Comparison of ENCODE assay signal across 18 cellular contexts in the genomic region with DNA sequence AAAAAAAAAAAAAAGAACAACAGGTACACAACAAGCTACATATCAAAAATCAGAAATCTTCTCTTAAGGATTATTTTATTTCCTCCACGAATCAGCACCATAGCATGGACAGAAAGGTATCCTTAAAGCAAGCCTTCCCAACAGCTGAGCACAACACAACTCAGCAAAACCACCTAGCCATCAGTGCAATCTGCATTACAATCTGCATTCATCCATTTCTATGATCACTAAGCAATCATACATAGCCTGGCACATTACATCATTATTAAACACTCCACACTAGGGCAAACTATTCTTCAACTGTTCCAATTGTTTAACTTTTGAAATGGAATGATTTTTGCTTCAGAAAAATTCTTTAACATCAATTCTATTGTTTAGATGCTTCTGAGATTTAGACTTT.
"Had no signal": no experiment of that assay in that cellular context is flagged by ENCODE, and none has a peak within 500 bp of the region (broad histone marks: within the 10 kb centered on the region; RNA-seq: fewer than 3 reads in every experiment).

No MANE protein-coding gene starts in this region.

- H3K9me3 ChIP-seq: breast epithelium, lower lobe of right lung, prostate gland, spleen had no signal

- H3K27ac ChIP-seq: dorsolateral prefrontal cortex, lower lobe of right lung, prostate gland, spleen had no signal

- H3K36me3 ChIP-seq: breast epithelium, lower lobe of right lung, prostate gland, spleen had no signal

- H3K27me3 Mint-ChIP-seq: activated B cell treated with CpG ODN at 0.5 μM for 24 hours; activated CD4-positive, alpha-beta T cell treated with anti-CD3 and anti-CD28 coated beads for 36 hours; activated naive CD8-positive, alpha-beta T cell treated with anti-CD3 and anti-CD28 coated beads for 36 hours; central memory CD8-positive, alpha-beta T cell; effector memory CD8-positive, alpha-beta T cell had no signal

- H3K9me3 Mint-ChIP-seq: activated B cell treated with CpG ODN at 0.5 μM for 24 hours; activated naive CD8-positive, alpha-beta T cell treated with anti-CD3 and anti-CD28 coated beads for 36 hours; central memory CD8-positive, alpha-beta T cell; effector memory CD8-positive, alpha-beta T cell; natural killer cell had no signal

- DNase-seq: activated B cell treated with CpG ODN at 0.5 μM for 24 hours; activated CD4-positive, alpha-beta T cell treated with anti-CD3 and anti-CD28 coated beads for 36 hours; activated CD4-positive, alpha-beta T cell treated with anti-CD3 and anti-CD28 coated beads, Interleukin-2, amount 50 U/mL, for 4 hours; activated naive CD4-positive, alpha-beta T cell treated with Interleukin-2 at 50 U/mL for 16 hours; activated naive CD8-positive, alpha-beta T cell treated with anti-CD3 and anti-CD28 coated beads for 36 hours; activated T-cell treated with anti-CD3 and anti-CD28 coated beads, Interleukin-2, amount 50 U/mL, for 48 hours; dorsolateral prefrontal cortex; effector memory CD8-positive, alpha-beta T cell; kidney; lower lobe of right lung; natural killer cell; spleen; stimulated activated CD4-positive, alpha-beta T cell treated with anti-CD3 and anti-CD28 coated beads, Interleukin-4, amount 100 ng/mL, for 1 hour; stimulated activated naive CD4-positive, alpha-beta T cell treated with Interleukin-2 at 50 U/mL for 16 hours; T-helper 9 cell had no signal

- H3K4me3 ChIP-seq: breast epithelium, dorsolateral prefrontal cortex, lower lobe of right lung, prostate gland, spleen had no signal

- ATAC-seq: activated CD4-positive, alpha-beta T cell treated with anti-CD3 and anti-CD28 coated beads for 36 hours; effector memory CD8-positive, alpha-beta T cell; natural killer cell had no signal

- H3K4me3 Mint-ChIP-seq: activated B cell treated with CpG ODN at 0.5 μM for 24 hours; activated CD4-positive, alpha-beta T cell treated with anti-CD3 and anti-CD28 coated beads for 36 hours; activated naive CD8-positive, alpha-beta T cell treated with anti-CD3 and anti-CD28 coated beads for 36 hours; central memory CD8-positive, alpha-beta T cell; effector memory CD8-positive, alpha-beta T cell; natural killer cell had no signal

- H3K4me1 ChIP-seq: prostate gland had no signal

- H3K36me3 Mint-ChIP-seq: activated naive CD8-positive, alpha-beta T cell treated with anti-CD3 and anti-CD28 coated beads for 36 hours; natural killer cell had no signal

- H3K27ac Mint-ChIP-seq: activated B cell treated with CpG ODN at 0.5 μM for 24 hours; activated CD4-positive, alpha-beta T cell treated with anti-CD3 and anti-CD28 coated beads for 36 hours; activated naive CD8-positive, alpha-beta T cell treated with anti-CD3 and anti-CD28 coated beads for 36 hours; natural killer cell had no signal

- H3K27me3 ChIP-seq: breast epithelium, dorsolateral prefrontal cortex, spleen had no signal
